ENCODE assay signal across 8 cellular contexts in genomic region chr9:133532937-133533668, GRCh38. TPM values are rescaled to one million over a fixed set of nuclear protein-coding genes. Genes with fewer than 3 reads are reported as not detected.
DNase-seq lines count a peak whose midpoint lies in the region; ATAC-seq and TF ChIP-seq lines count a peak whose summit lies in the region.

No MANE protein-coding gene starts in this region.

- no peaks in the 10 kb centered on the region for H3K9me3 ChIP-seq in IMR-90 (ENCODE audit: control insufficient read depth, insufficient read depth, low read length)
- H3K9me3 ChIP-seq in sigmoid colon = no peaks in the 10 kb centered on the region

- BruUV-seq in IMR-90 (replicated peaks; lab: Mats Ljungman, UMichigan) = no TSS peak

- TF ChIP-seq CTCF in IMR-90 (conservative IDR thresholded peaks at IDR 0.05; ENCODE audit: low read depth, low read length) (peak; percentile 58), glutamatergic neuron (IDR thresholded peaks at IDR 0.05; ENCODE audit: partially characterized antibody, unreplicated experiment) (peak; percentile 55), sigmoid colon (IDR thresholded peaks at IDR 0.05) (peak; percentile 53 to 85 (median 73))

- TF ChIP-seq POLR2A in IMR-90 (IDR thresholded peaks at IDR 0.05; ENCODE audit: low read depth, low read length) (no peak), sigmoid colon (IDR thresholded peaks at IDR 0.05) (no peak)

- H4K91ac ChIP-seq in IMR-90 (ENCODE audit: insufficient read depth, low read depth, low read length) = no peak overlapping the region

- H3K4me1 Mint-ChIP-seq in glutamatergic neuron (ENCODE audit: low read depth, unreplicated experiment) = peaks cover 23% of the 10 kb centered on the region

- H4K5ac ChIP-seq in IMR-90 (ENCODE audit: low read depth, low read length) = no peak overlapping the region

- in situ Hi-C loops in IMR-90 (cut with MboI; ENCODE audit: low sequenced_read_pairs) = loop anchor here (10.0 kb wide), 2 partner anchors 202 to 462 kb away; partner anchors contain the start of genes SARDH and VAV2

- H3K27ac ChIP-seq in IMR-90 (ENCODE audit: insufficient read depth, low read length) (no peak overlapping the region), sigmoid colon (peak overlapping the region in 2 of 4 donors; percentile 66 to 70)

- no peak overlapping the region for H2BK5ac ChIP-seq in IMR-90 (ENCODE audit: low read depth, low read length, poor library complexity, severe bottlenecking)

- H3K9ac ChIP-seq in IMR-90 (ENCODE audit: low read depth, low read length) = no peak overlapping the region

- H3K4ac ChIP-seq in IMR-90 (ENCODE audit: low read depth, low read length) = no peak overlapping the region

- no peak overlapping the region for H4K8ac ChIP-seq in IMR-90 (ENCODE audit: low read depth in 2 of 2, low read length in 2 of 2)

- H3K9me1 ChIP-seq in IMR-90 (ENCODE audit: insufficient read depth, low read length) = no peaks in the 10 kb centered on the region

- no peak overlapping the region for H3K56ac ChIP-seq in IMR-90 (ENCODE audit: extremely low read depth, insufficient read depth, low read length)

- H2BK120ac ChIP-seq in IMR-90 (ENCODE audit: low read depth, low read length) = no peak overlapping the region

- H3K27ac Mint-ChIP-seq in glutamatergic neuron (ENCODE audit: unreplicated experiment) = peak overlapping the region; percentile 62

- no peak for TF ChIP-seq EP300 in sigmoid colon (IDR thresholded peaks at IDR 0.05)

- no peak overlapping the region for H3K14ac ChIP-seq in IMR-90 (replicated peaks; ENCODE audit: low read depth, low read length)

- H3K36me3 ChIP-seq in IMR-90 (ENCODE audit: control insufficient read depth, insufficient read depth, low read length) (no peaks in the 10 kb centered on the region), sigmoid colon (no peaks in the 10 kb centered on the region)

- DNase-seq in COLO668 (lab: John Stamatoyannopoulos, UW; ENCODE audit: unreplicated experiment) (peak; percentile 89), IMR-90 (peak; percentile 29), RPMI7951 (ENCODE audit: low read depth) (peak; percentile 46), glutamatergic neuron (peak; percentile 84), sigmoid colon (peak; percentile 83)
- peak; percentile 18 for DNase-seq in activated effector memory CD4-positive, alpha-beta T cell treated with Interleukin-2 at 50 U/mL for 16 hours

- peaks cover 1% of the 10 kb centered on the region; the same call in 1 of the 2 replicates for H3K4me1 ChIP-seq in IMR-90 (ENCODE audit: control insufficient read depth, insufficient read depth, low read length)
- peaks cover 0 to 45% (median 37%) of the 10 kb centered on the region in 4 donors for H3K4me1 ChIP-seq in sigmoid colon

- no peak overlapping the region for H2BK20ac ChIP-seq in IMR-90 (ENCODE audit: low read depth, low read length)

- H3K4me3 ChIP-seq in IMR-90 (ENCODE audit: insufficient read depth, low read depth, low read length) = no peak overlapping the region
- no peak overlapping the region for H3K4me3 ChIP-seq in sigmoid colon

- no peak overlapping the region for H3K18ac ChIP-seq in IMR-90 (ENCODE audit: low read depth, low read length)

- H3K9me3 Mint-ChIP-seq in glutamatergic neuron (ENCODE audit: unreplicated experiment) = peaks cover 10% of the 10 kb centered on the region

- TF ChIP-seq RAD21 in IMR-90 (IDR thresholded peaks at IDR 0.05; ENCODE audit: low read length) = peak; percentile 78

- CTCF ChIA-PET in IMR-90 (lab: Yijun Ruan, JAX) = interaction anchor here (0.9 to 1.1 kb wide), 2 partner anchors 249 to 462 kb away, joined by 3 read pairs; no protein-coding TSS in a partner anchor

- ATAC-seq in IMR-90 (ENCODE audit: low read depth) (peak; percentile 38; the same call in 1 of the 2 replicates), GM19397 (IDR thresholded peaks at IDR 0.05; ENCODE audit: unreplicated experiment) (no peak), HG02970 (IDR thresholded peaks at IDR 0.05; ENCODE audit: low FRiP score, unreplicated experiment) (no peak)

- H3K4me2 ChIP-seq in IMR-90 (ENCODE audit: low read depth, low read length) = no peak overlapping the region

- POLR2A ChIA-PET in IMR-90 (lab: Charles Lee; ENCODE audit: unreplicated experiment) = no interaction called here

- H2AK9ac ChIP-seq in IMR-90 (replicated peaks; ENCODE audit: low read depth, low read length, poor library complexity) = peak overlapping the region; percentile 72

- WGBS in IMR-90 (ENCODE audit: extremely low coverage in 2 of 2, insufficient read length in 1 of 2), 2 experiments = 52% methylated on average over 15 of the region's 20 CpGs; no CpG with 5 or more reads in 1 of the 2 experiments
- 29 to 50% methylated on average over 20 of the region's 20 CpGs for WGBS in sigmoid colon, 2 donors

- no peaks in the 10 kb centered on the region for H3K36me3 Mint-ChIP-seq in glutamatergic neuron (ENCODE audit: unreplicated experiment)

- H4K20me1 ChIP-seq in IMR-90 (ENCODE audit: insufficient read depth, low read length) = peaks cover 5% of the 10 kb centered on the region; the same call in 1 of the 2 replicates

- peaks cover 13% of the 10 kb centered on the region for H3K27me3 Mint-ChIP-seq in glutamatergic neuron (ENCODE audit: unreplicated experiment)

- H2BK15ac ChIP-seq in IMR-90 (ENCODE audit: low read depth, low read length) = no peak overlapping the region

- H3K79me1 ChIP-seq in IMR-90 (ENCODE audit: low read depth in 1 of 2, low read length in 2 of 2) = no peaks in the 10 kb centered on the region

- dilution Hi-C loops in IMR-90 (cut with HindIII; ENCODE audit: low sequenced_read_pairs, unreplicated experiment) = no loop called here

- H2AFZ ChIP-seq in IMR-90 (replicated peaks; ENCODE audit: low read length, poor library complexity) = no peak overlapping the region

- peaks cover 64% of the 10 kb centered on the region for H3K27me3 ChIP-seq in IMR-90 (ENCODE audit: control insufficient read depth, insufficient read depth, low read length)
- H3K27me3 ChIP-seq in sigmoid colon = no peaks in the 10 kb centered on the region

- intact Hi-C loops in IMR-90 (cut with micrococcal nuclease) (loop anchor here (1.0 kb wide), 1 partner anchor 193 kb away; no protein-coding TSS in a partner anchor), sigmoid colon (cut with DNase I) (loop anchor here (1.0 kb wide), 1 partner anchor 193 kb away; no protein-coding TSS in a partner anchor)

- no peak overlapping the region for H3K23ac ChIP-seq in IMR-90 (ENCODE audit: low read depth, low read length)

- no peak overlapping the region for H2AK5ac ChIP-seq in IMR-90 (ENCODE audit: low read depth, low read length)

- H3K4me3 Mint-ChIP-seq in glutamatergic neuron (ENCODE audit: unreplicated experiment) = peak overlapping the region; percentile 37

TF ChIP-seq in IMR-90, 13 proteins besides CTCF, POLR2A, EP300 and RAD21:
- TF ChIP-seq SMC3 (IDR thresholded peaks at IDR 0.05; ENCODE audit: low read depth, low read length) = peak; percentile 73
- no peak for TF ChIP-seq RCOR1 (IDR thresholded peaks at IDR 0.05; ENCODE audit: insufficient replicate concordance, low read length)

RNA-seq across cellular contexts. Expression of gene ADAMTSL2, which starts 1.4 kb away (rescaled TPM):
- total RNA-seq in IMR-90 (2012; rRNA removed) = not detected in 2 replicates
- polyA plus RNA-seq in IMR-90 (2012; rRNA removed) = not detected in 2 replicates
- polyA plus RNA-seq in IMR-90 (2012; cell fraction: cytosol; rRNA removed) = 0.02 TPM in 1 of 2 replicates, not detected in the other
- polyA plus RNA-seq in IMR-90 (2012; cell fraction: nucleus; rRNA removed; ENCODE audit: low replicate concordance) = 0.04 TPM in 1 of 2 replicates, not detected in the other
- 6.6 and 9.7 TPM in 2 replicates for total RNA-seq in RPMI7951 (2014; rRNA removed; shearing (Covaris generic))
- 1.3 TPM for total RNA-seq in glutamatergic neuron (ENCODE audit: unreplicated experiment)
- total RNA-seq in sigmoid colon = 1 to 10 TPM in 2 of 4 donors, under 1 TPM in 2; 0.33 to 4.2 (median 0.94) TPM
- 1 to 10 TPM in 1 of 3 donors, under 1 TPM in 2; 0.46 to 1.8 (median 0.60) TPM for polyA plus RNA-seq in sigmoid colon

RNA-seq across cellular contexts. Expression of gene MYMK, which starts 8.3 kb away (rescaled TPM):
- total RNA-seq in IMR-90 (2012; rRNA removed) (not detected in 2 replicates), glutamatergic neuron (ENCODE audit: unreplicated experiment) (not detected), sigmoid colon (not detected)
- polyA plus RNA-seq in IMR-90 (2012; rRNA removed) (not detected in 2 replicates), sigmoid colon (not detected)
- not detected in 2 replicates for polyA plus RNA-seq in IMR-90 (2012; cell fraction: cytosol; rRNA removed)
- not detected in 2 replicates for polyA plus RNA-seq in IMR-90 (2012; cell fraction: nucleus; rRNA removed; ENCODE audit: low replicate concordance)
- total RNA-seq in RPMI7951 (2014; rRNA removed; shearing (Covaris generic)) = not detected in 2 replicates

RNA-seq across cellular contexts. Expression of gene SLC2A6, which starts 54.2 kb away (rescaled TPM):
- total RNA-seq in IMR-90 (2012; rRNA removed) (2.9 and 3.1 TPM in 2 replicates), glutamatergic neuron (ENCODE audit: unreplicated experiment) (104 TPM), sigmoid colon (1 to 10 TPM; 1.4 to 2.7 (median 2.0) TPM)
- polyA plus RNA-seq in IMR-90 (2012; rRNA removed) (8.5 and 9.3 TPM in 2 replicates), sigmoid colon (1 to 10 TPM; 1.2 to 8.2 (median 1.8) TPM)
- polyA plus RNA-seq in IMR-90 (2012; cell fraction: cytosol; rRNA removed) = 3.0 and 11.7 TPM in 2 replicates
- 8.5 and 22.8 TPM in 2 replicates for polyA plus RNA-seq in IMR-90 (2012; cell fraction: nucleus; rRNA removed; ENCODE audit: low replicate concordance)
- total RNA-seq in RPMI7951 (2014; rRNA removed; shearing (Covaris generic)) = 15.4 and 23.7 TPM in 2 replicates

Comparison
In these comparisons a context has a peak if more than half of its experiments do, and no peak if none do; other contexts are left out.
1. DNase-seq: peak in every context shown above with its lines; median percentile 89 in COLO668; 84 in glutamatergic neuron; 83 in sigmoid colon; 46 in RPMI7951; 29 in IMR-90; 18 in activated effector memory CD4-positive, alpha-beta T cell treated with Interleukin-2 at 50 U/mL for 16 hours.